In genomic region chr10:70551971-70552422, GRCh38 we compare ENCODE assay signal across 12 cellular contexts. TPM values are rescaled to one million over a fixed set of nuclear protein-coding genes. Genes with fewer than 3 reads are reported as not detected.
DNase-seq lines count a peak whose midpoint lies in the region.
"Had no signal": no experiment of that assay in that cellular context is flagged by ENCODE, and none has a peak within 500 bp of the region (broad histone marks: within the 10 kb centered on the region; RNA-seq: fewer than 3 reads in every experiment).

No MANE protein-coding gene starts in this region.

- in situ Hi-C loops in ACHN (cut with HindIII; ENCODE audit: low pct_ligation_motif_present, low pct_unique_long_range_greater_than_20kb, low sequenced_read_pairs) = no loop called here

- H3K27ac ChIP-seq in SK-N-MC = peak overlapping the region; percentile 84
- H3K27ac ChIP-seq in mucosa of rectum (ENCODE audit: low read depth in 2 of 2, low read length in 2 of 2) = peak overlapping the region; percentile 1 to 9

- DNase-seq in ACHN (peak; percentile 44), SK-N-MC (ENCODE audit: low read depth, low spot score) (no peak), fibroblast of the conjunctiva (ENCODE audit: low read depth) (peak; percentile 76), NCI-H345 (lab: John Stamatoyannopoulos, UW) (no peak), HT-29 (ENCODE audit: low spot score) (no peak), germinal center (ENCODE audit: low spot score) (no peak)
- DNase-seq in activated CD8-positive, alpha-beta memory T cell treated with anti-CD3 and anti-CD28 coated beads for 24 hours = no peak
- DNase-seq: activated B cell treated with CpG ODN at 0.5 μM for 24 hours, AML-193, NCI-H226 had no signal

- H3K4me3 ChIP-seq in SK-N-MC (peak overlapping the region; percentile 54), mucosa of rectum (ENCODE audit: low read length in 2 of 2) (no peak overlapping the region)

- H3K9me3 ChIP-seq in SK-N-MC (ENCODE audit: low read depth, low read length) (no peaks in the 10 kb centered on the region), mucosa of rectum (ENCODE audit: control insufficient read depth in 2 of 2, low read length in 2 of 2) (no peaks in the 10 kb centered on the region)

- H3K9ac ChIP-seq in SK-N-MC (ENCODE audit: insufficient read length) = no peak overlapping the region
- no peak overlapping the region for H3K9ac ChIP-seq in mucosa of rectum (ENCODE audit: low read depth in 1 of 2, low read length in 2 of 2)

- H3K27me3 ChIP-seq in mucosa of rectum (ENCODE audit: control insufficient read depth in 2 of 2, insufficient read depth in 2 of 2, low read length in 2 of 2) = no peaks in the 10 kb centered on the region

- H3K36me3 ChIP-seq in SK-N-MC (ENCODE audit: insufficient read depth, low read length) (no peaks in the 10 kb centered on the region), mucosa of rectum (ENCODE audit: control insufficient read depth in 2 of 2, insufficient read depth in 2 of 2, low read length in 2 of 2) (no peaks in the 10 kb centered on the region)

- peaks cover 0 to 2% of the 10 kb centered on the region in 2 donors for H3K4me1 ChIP-seq in mucosa of rectum (ENCODE audit: control insufficient read depth in 2 of 2, insufficient read depth in 2 of 2, low read length in 2 of 2)

RNA-seq across cellular contexts. Expression of gene PRF1, which starts 50.5 kb away (rescaled TPM):
- not detected in 2 replicates for total RNA-seq in HT-29 (2014; rRNA removed; shearing (Covaris generic))
- total RNA-seq: H4 had no signal

Comparison
In these comparisons a context has a peak if more than half of its experiments do, and no peak if none do; other contexts are left out.
1. DNase-seq: peak in ACHN (single experiment) and fibroblast of the conjunctiva (single experiment); none in SK-N-MC (single experiment), NCI-H345 (single experiment), HT-29 (single experiment), activated CD8-positive, alpha-beta memory T cell treated with anti-CD3 and anti-CD28 coated beads for 24 hours (single experiment) and germinal center (single experiment).